8 cellular contexts compared by ENCODE assay signal in the genomic region with DNA sequence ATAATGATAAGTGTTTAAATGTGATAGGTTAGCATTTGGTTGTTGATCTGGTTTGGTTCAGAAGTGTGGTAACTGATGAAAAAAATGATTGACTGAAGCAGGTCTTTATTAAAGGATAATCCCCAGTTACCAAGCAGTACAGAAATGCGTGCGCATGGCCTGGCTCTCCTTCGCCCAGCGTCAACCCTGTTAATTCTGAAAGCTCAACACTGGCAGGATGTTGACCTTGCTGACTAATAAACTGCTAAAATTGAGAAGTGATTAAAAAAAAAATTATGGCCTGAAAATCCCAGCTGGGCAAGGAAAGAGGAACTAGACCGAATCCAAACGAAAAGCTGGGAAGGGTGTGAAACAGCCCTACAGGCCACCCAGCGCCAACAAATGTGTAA.
DNase-seq lines count a peak whose midpoint lies in the region; ATAC-seq and TF ChIP-seq lines count a peak whose summit lies in the region.

No MANE protein-coding gene starts in this region.

- H3K36me3 ChIP-seq in endocrine pancreas (ENCODE audit: control insufficient read depth, insufficient read depth, low read length): no peaks in the 10 kb centered on the region

- no peaks in the 10 kb centered on the region for H3K9me3 Mint-ChIP-seq in nephron progenitor cell

- H3K4me1 Mint-ChIP-seq in nephron progenitor cell: peaks cover 7% of the 10 kb centered on the region

- H3K36me3 Mint-ChIP-seq in nephron progenitor cell (ENCODE audit: low read depth): peaks cover 1% of the 10 kb centered on the region

- peak; percentile 63 for ATAC-seq in GM21717 (IDR thresholded peaks at IDR 0.05; ENCODE audit: unreplicated experiment)

- H3K4me3 ChIP-seq in GM12864 (ENCODE audit: low read depth, low read length) (peak overlapping the region; percentile 44), endocrine pancreas (ENCODE audit: control insufficient read depth, insufficient read depth, low read length) (peak overlapping the region; percentile 37)

- no peak for DNase-seq in GM12864 (ENCODE audit: low read depth)
- DNase-seq in NOMO-1 (lab: John Stamatoyannopoulos, UW; ENCODE audit: unreplicated experiment in 2 of 2): peak; percentile 82 to 85
- DNase-seq in nephron progenitor cell: no peak
- DNase-seq in NCI-H1092 (lab: John Stamatoyannopoulos, UW): no peak
- DNase-seq in nucleus accumbens (lab: John Stamatoyannopoulos, UW): no peak
- DNase-seq in NCI-H2029 treated with DMSO at 0.1 percent for 48 hours (lab: John Stamatoyannopoulos, UW): no peak

- peak overlapping the region; percentile 89 for H3K4me3 Mint-ChIP-seq in nephron progenitor cell

- no peaks in the 10 kb centered on the region for H3K27me3 ChIP-seq in endocrine pancreas (ENCODE audit: control insufficient read depth, insufficient read depth, low read length)

- TF ChIP-seq CTCF in GM12864 (IDR thresholded peaks at IDR 0.05; ENCODE audit: low read depth, low read length, missing control alignments) (no peak), nephron progenitor cell (IDR thresholded peaks at IDR 0.05) (no peak)

- H3K9ac ChIP-seq in endocrine pancreas (ENCODE audit: control insufficient read depth, insufficient read depth, low read length): peak overlapping the region; percentile 83

- H3K27me3 Mint-ChIP-seq in nephron progenitor cell (ENCODE audit: low read depth, poor library complexity): peaks cover 21% of the 10 kb centered on the region

- peaks cover 21% of the 10 kb centered on the region for H3K4me1 ChIP-seq in endocrine pancreas (ENCODE audit: control insufficient read depth, insufficient read depth, low read length)

- H3K27ac Mint-ChIP-seq in nephron progenitor cell: no peak overlapping the region

- H3K9me3 ChIP-seq in endocrine pancreas (ENCODE audit: control insufficient read depth, low read length): no peaks in the 10 kb centered on the region

Comparison
In these comparisons a context has a peak if more than half of its experiments do, and no peak if none do; other contexts are left out.
1. DNase-seq: peak in NOMO-1 (2 of 2); none in GM12864 (single experiment), nephron progenitor cell (single experiment), NCI-H1092 (single experiment), nucleus accumbens (0 of 56) and NCI-H2029 treated with DMSO at 0.1 percent for 48 hours (single experiment).